ENCODE assay signal across 6 cellular contexts in the genomic region with DNA sequence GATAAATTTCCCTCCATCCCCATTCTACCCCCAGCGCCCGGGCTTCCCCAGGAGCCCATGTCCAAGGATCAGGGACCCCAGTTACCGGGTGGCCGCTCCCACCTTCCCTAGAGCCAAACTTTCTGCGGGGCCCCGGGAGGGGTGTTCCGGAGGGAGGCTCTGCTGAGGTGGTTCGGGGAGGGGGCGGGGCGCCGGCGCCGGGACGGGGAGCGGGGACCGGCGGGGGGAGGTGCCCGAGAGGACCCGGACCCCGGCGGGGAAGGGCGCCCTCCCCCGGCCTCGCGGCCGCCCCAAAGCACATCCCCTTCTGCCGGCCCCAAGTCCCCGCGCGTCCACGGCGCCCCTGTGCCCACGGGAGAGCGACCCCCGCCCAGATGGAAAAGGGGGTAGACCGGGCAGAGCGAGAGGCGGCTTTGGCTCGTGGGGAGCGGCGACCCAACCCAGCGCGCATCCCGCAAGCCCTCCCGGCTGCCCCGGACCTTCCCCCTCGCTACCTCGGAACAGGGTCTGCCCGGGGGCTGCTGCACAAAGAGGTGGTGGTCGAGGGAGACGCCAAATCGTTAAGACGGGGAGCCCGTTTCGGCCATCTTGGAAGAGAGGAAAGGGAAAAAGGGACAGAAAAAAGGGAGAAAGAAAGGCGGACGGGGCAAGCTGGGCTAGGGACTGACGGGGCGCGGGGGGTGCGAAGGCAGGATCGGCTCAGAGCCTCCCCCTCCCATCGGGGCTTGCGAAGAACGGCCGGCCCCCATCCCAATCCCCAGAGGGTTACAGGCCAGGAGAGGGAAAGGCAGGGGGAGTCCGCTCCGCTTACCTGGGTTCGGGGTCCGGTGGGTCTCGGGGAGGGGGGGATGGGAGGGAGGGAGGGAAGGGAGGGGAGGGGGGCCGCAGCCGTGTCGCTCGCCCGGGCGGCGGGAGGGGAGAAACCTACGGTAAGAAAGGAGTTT. TPM values are rescaled to one million over a fixed set of nuclear protein-coding genes. Genes with fewer than 3 reads are reported as not detected.
DNase-seq lines count a peak whose midpoint lies in the region; ATAC-seq, FAIRE-seq and TF ChIP-seq lines count a peak whose summit lies in the region.

No MANE protein-coding gene starts in this region.

- peak overlapping the region; percentile 66 for H3K4me3 Mint-ChIP-seq in activated naive CD4-positive, alpha-beta T cell treated with anti-CD3 and anti-CD28 coated beads, Interleukin-2, amount 50 U/mL, for 24 hours
- peak overlapping the region; percentile 75 for H3K4me3 Mint-ChIP-seq in central memory CD8-positive, alpha-beta T cell

- peaks cover 30% of the 10 kb centered on the region for H3K4me1 Mint-ChIP-seq in activated naive CD4-positive, alpha-beta T cell treated with anti-CD3 and anti-CD28 coated beads, Interleukin-2, amount 50 U/mL, for 24 hours
- H3K4me1 Mint-ChIP-seq in central memory CD8-positive, alpha-beta T cell, result peaks cover 39% of the 10 kb centered on the region

- no peaks in the 10 kb centered on the region for H3K27me3 ChIP-seq in pancreas

- H3K4me3 ChIP-seq in pancreas, result peak overlapping the region; percentile 78 to 84 (median 80)

- no peak for TF ChIP-seq CTCF in pancreas (IDR thresholded peaks at IDR 0.05)

- H3K27ac ChIP-seq in pancreas, result peak overlapping the region; percentile 48 to 85 (median 70)

- no peak for ATAC-seq in activated naive CD4-positive, alpha-beta T cell treated with anti-CD3 and anti-CD28 coated beads, Interleukin-2, amount 50 U/mL, for 72 hours
- ATAC-seq in central memory CD8-positive, alpha-beta T cell (replicated peaks; ENCODE audit: extremely low read depth, poor library complexity, severe bottlenecking), result no peak
- ATAC-seq in pancreas (peak in 1 of 4 donors; percentile 11), GM21529 (IDR thresholded peaks at IDR 0.05; ENCODE audit: unreplicated experiment) (no peak)

- H3K4me1 ChIP-seq in pancreas, result peaks cover 13 to 22% (median 15%) of the 10 kb centered on the region in 3 donors

- WGBS in pancreas, 2 donors, result 1 to 2% methylated on average over 53 to 78 of the region's 79 CpGs

- peaks cover 17% of the 10 kb centered on the region for H3K27me3 Mint-ChIP-seq in activated naive CD4-positive, alpha-beta T cell treated with anti-CD3 and anti-CD28 coated beads, Interleukin-2, amount 50 U/mL, for 24 hours
- H3K27me3 Mint-ChIP-seq in central memory CD8-positive, alpha-beta T cell, result peaks cover 72% of the 10 kb centered on the region

- peaks cover 4% of the 10 kb centered on the region for H3K36me3 Mint-ChIP-seq in activated naive CD4-positive, alpha-beta T cell treated with anti-CD3 and anti-CD28 coated beads, Interleukin-2, amount 50 U/mL, for 24 hours
- peaks cover 4 to 10% of the 10 kb centered on the region in 2 donors for H3K36me3 Mint-ChIP-seq in activated naive CD4-positive, alpha-beta T cell treated with anti-CD3 and anti-CD28 coated beads, Interleukin-2, amount 50 U/mL, for 72 hours
- peaks cover 24% of the 10 kb centered on the region for H3K36me3 Mint-ChIP-seq in central memory CD8-positive, alpha-beta T cell (ENCODE audit: insufficient read depth)

- H3K27ac Mint-ChIP-seq in activated naive CD4-positive, alpha-beta T cell treated with anti-CD3 and anti-CD28 coated beads, Interleukin-2, amount 50 U/mL, for 24 hours, result no peak overlapping the region
- peak overlapping the region in 1 of 2 donors; percentile 73 for H3K27ac Mint-ChIP-seq in activated naive CD4-positive, alpha-beta T cell treated with anti-CD3 and anti-CD28 coated beads, Interleukin-2, amount 50 U/mL, for 72 hours
- no peak overlapping the region for H3K27ac Mint-ChIP-seq in central memory CD8-positive, alpha-beta T cell (ENCODE audit: low read depth)

- no peaks in the 10 kb centered on the region for H3K9me3 ChIP-seq in pancreas

- DNase-seq in activated naive CD4-positive, alpha-beta T cell treated with anti-CD3 and anti-CD28 coated beads, Interleukin-2, amount 50 U/mL, for 72 hours (ENCODE audit: low spot score in 2 of 2), result no peak
- no peak for DNase-seq in central memory CD8-positive, alpha-beta T cell (ENCODE audit: low spot score in 2 of 2)
- DNase-seq in pancreas (peak in 5 of 6 donors; percentile 45 to 85 (median 76)), activated gamma-delta T cell (lab: John Stamatoyannopoulos, UW) (no peak)

- intact Hi-C loops in pancreas (cut with DNase I), result no loop called here

- no peak for FAIRE-seq in pancreas (lab: Jason Lieb, UNC)

- no peaks in the 10 kb centered on the region for H3K9me3 Mint-ChIP-seq in activated naive CD4-positive, alpha-beta T cell treated with anti-CD3 and anti-CD28 coated beads, Interleukin-2, amount 50 U/mL, for 24 hours
- H3K9me3 Mint-ChIP-seq in activated naive CD4-positive, alpha-beta T cell treated with anti-CD3 and anti-CD28 coated beads, Interleukin-2, amount 50 U/mL, for 72 hours, result no peaks in the 10 kb centered on the region
- no peaks in the 10 kb centered on the region for H3K9me3 Mint-ChIP-seq in central memory CD8-positive, alpha-beta T cell

- no peaks in the 10 kb centered on the region for H3K36me3 ChIP-seq in pancreas

RNA-seq across cellular contexts. Expression of a gene that starts 0.5 kb away (rescaled TPM):
- 1 to 10 TPM; 3.1 to 6.9 TPM for total RNA-seq in activated naive CD4-positive, alpha-beta T cell treated with anti-CD3 and anti-CD28 coated beads, Interleukin-2, amount 50 U/mL, for 72 hours
- total RNA-seq in pancreas, result 10 to 100 TPM; 12.9 to 25.2 (median 21.1) TPM
- 10 to 100 TPM; 39.2 to 39.6 TPM for polyA plus RNA-seq in pancreas

RNA-seq across cellular contexts. Expression of a gene that starts 4.9 kb away (rescaled TPM):
- 100 to 1,000 TPM; 339 to 405 TPM for total RNA-seq in activated naive CD4-positive, alpha-beta T cell treated with anti-CD3 and anti-CD28 coated beads, Interleukin-2, amount 50 U/mL, for 72 hours
- 10 to 100 TPM; 27.7 to 74.7 (median 54.5) TPM for total RNA-seq in pancreas
- 100 to 1,000 TPM; 104 to 107 TPM for polyA plus RNA-seq in pancreas

RNA-seq across cellular contexts. Expression of a gene that starts 17.5 kb away (rescaled TPM):
- 10 to 100 TPM; 32.7 to 40.7 TPM for total RNA-seq in activated naive CD4-positive, alpha-beta T cell treated with anti-CD3 and anti-CD28 coated beads, Interleukin-2, amount 50 U/mL, for 72 hours
- total RNA-seq in pancreas, result 10 to 100 TPM; 27.5 to 44.3 (median 30.9) TPM
- 10 to 100 TPM; 28.1 to 34.9 TPM for polyA plus RNA-seq in pancreas

RNA-seq across cellular contexts. Expression of a gene that starts 42.6 kb away (rescaled TPM):
- 100 to 1,000 TPM; 204 to 288 TPM for total RNA-seq in activated naive CD4-positive, alpha-beta T cell treated with anti-CD3 and anti-CD28 coated beads, Interleukin-2, amount 50 U/mL, for 72 hours
- 100 to 1,000 TPM in 1 of 6 donors, 10 to 100 TPM in 5; 51.3 to 112 (median 67.4) TPM for total RNA-seq in pancreas
- polyA plus RNA-seq in pancreas, result 100 to 1,000 TPM in 1 of 2 donors, 10 to 100 TPM in 1; 69.9 to 181 TPM

RNA-seq across cellular contexts. Expression of a gene that starts 51.7 kb away (rescaled TPM):
- 10 to 100 TPM; 38.4 to 45.5 TPM for total RNA-seq in activated naive CD4-positive, alpha-beta T cell treated with anti-CD3 and anti-CD28 coated beads, Interleukin-2, amount 50 U/mL, for 72 hours
- total RNA-seq in pancreas, result 10 to 100 TPM in 5 of 6 donors, 1 to 10 TPM in 1; 9.0 to 22.2 (median 11.7) TPM
- polyA plus RNA-seq in pancreas, result 10 to 100 TPM; 14.2 to 17.0 TPM

Comparison
In these comparisons a context has a peak if more than half of its experiments do, and no peak if none do; other contexts are left out.
1. DNase-seq: peak in pancreas (5 of 6); none in activated naive CD4-positive, alpha-beta T cell treated with anti-CD3 and anti-CD28 coated beads, Interleukin-2, amount 50 U/mL, for 72 hours (0 of 2), central memory CD8-positive, alpha-beta T cell (0 of 2) and activated gamma-delta T cell (single experiment).
2. RNA of a gene that starts 4.9 kb away (total RNA-seq): 339 to 405 TPM in activated naive CD4-positive, alpha-beta T cell treated with anti-CD3 and anti-CD28 coated beads, Interleukin-2, amount 50 U/mL, for 72 hours; 27.7 to 74.7 TPM in pancreas; every median in the first group is over 4 times any median in the second.